11 cellular contexts compared by ENCODE assay signal in the genomic region with DNA sequence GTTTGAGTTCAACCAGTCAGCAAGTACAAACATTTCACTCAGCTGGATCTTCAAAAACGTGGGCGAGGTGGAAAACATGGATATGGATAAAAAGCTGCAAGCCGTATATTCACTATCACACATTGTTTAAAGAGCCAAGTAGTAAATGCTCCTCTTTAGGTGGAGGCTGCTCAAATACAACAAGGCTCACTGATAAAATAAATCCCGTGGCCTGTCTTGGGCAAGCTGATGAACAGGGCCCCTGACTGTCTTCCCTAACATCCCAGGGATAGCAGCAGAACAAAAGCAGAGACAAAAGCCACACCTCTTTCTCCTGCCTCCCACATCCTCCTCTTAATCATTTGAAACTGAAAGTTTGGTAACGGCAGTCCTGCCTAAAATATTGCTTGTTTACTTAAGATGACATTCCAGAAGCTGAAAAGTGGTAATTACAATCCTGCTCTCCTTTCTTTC.
A peak's percentile ranks its signal among the peaks of the same experiment; 100 is the strongest.
DNase-seq lines count a peak whose midpoint lies in the region; TF ChIP-seq lines count a peak whose summit lies in the region.
"Had no signal": no experiment of that assay in that cellular context is flagged by ENCODE, and none has a peak within 500 bp of the region (broad histone marks: within the 10 kb centered on the region; RNA-seq: fewer than 3 reads in every experiment).

No MANE protein-coding gene starts in this region.

- no peak for TF ChIP-seq EP300 in esophagus muscularis mucosa (IDR thresholded peaks at IDR 0.05)

- DNase-seq in AG04449 (ENCODE audit: low read depth, low spot score) (no peak), MM.1S (no peak), esophagus muscularis mucosa (ENCODE audit: extremely low spot score) (no peak), neural crest cell (ENCODE audit: low read depth, low spot score) (no peak), SHP77 treated with DMSO at 0.1 percent for 48 hours (lab: John Stamatoyannopoulos, UW) (no peak), DMS53 treated with DMSO at 0.1 percent for 48 hours (lab: John Stamatoyannopoulos, UW; ENCODE audit: unreplicated experiment) (no peak)
- DNase-seq in activated CD8-positive, alpha-beta memory T cell treated with anti-CD3 and anti-CD28 coated beads, Interleukin-2, amount 50 U/mL, for 48 hours: no peak
- DNase-seq in activated naive CD4-positive, alpha-beta T cell (lab: John Stamatoyannopoulos, UW): no peak
- DNase-seq: activated T-cell treated with anti-CD3 and anti-CD28 coated beads for 4 hours, Caco-2, Kasumi-1 had no signal

- WGBS in esophagus muscularis mucosa: 13% methylated on average over 5 of the region's 5 CpGs

- peak overlapping the region; percentile 34; the same call in 1 of the 2 replicates for H3K4me2 ChIP-seq in MM.1S (ENCODE audit: low read depth, low read length)

- TF ChIP-seq POLR2A in esophagus muscularis mucosa (IDR thresholded peaks at IDR 0.05; ENCODE audit: low read depth): no peak

- H3K27ac ChIP-seq in MM.1S (ENCODE audit: low read length) (no peak overlapping the region), esophagus muscularis mucosa (replicated peaks in 1 of 4) (peak overlapping the region; percentile 49 to 59 (median 53))

- no peak overlapping the region for H3K4me3 Mint-ChIP-seq in neural crest cell

- no peak overlapping the region for H3K9ac ChIP-seq in MM.1S (ENCODE audit: low read length)

- no peaks in the 10 kb centered on the region for H3K9me3 Mint-ChIP-seq in neural crest cell

- no peak for TF ChIP-seq CTCF in AG04449 (IDR thresholded peaks at IDR 0.05; ENCODE audit: insufficient read depth, low read length, missing control alignments)
- TF ChIP-seq CTCF in MM.1S (IDR thresholded peaks at IDR 0.05; ENCODE audit: low read length): no peak
- TF ChIP-seq CTCF in esophagus muscularis mucosa (IDR thresholded peaks at IDR 0.05): no peak
- no peak for TF ChIP-seq CTCF in neural crest cell (conservative IDR thresholded peaks at IDR 0.05)

- no peaks in the 10 kb centered on the region for H3K36me3 Mint-ChIP-seq in neural crest cell (ENCODE audit: low read depth)

- H3K9me2 ChIP-seq in MM.1S (replicated peaks; ENCODE audit: insufficient read depth, low read length): no peaks in the 10 kb centered on the region

- H4K20me1 ChIP-seq in MM.1S (ENCODE audit: insufficient read depth, low read length): no peaks in the 10 kb centered on the region

- H3F3A ChIP-seq in MM.1S (ENCODE audit: insufficient read depth, low read length): no peaks in the 10 kb centered on the region

- H3K9me3 ChIP-seq in MM.1S (replicated peaks; ENCODE audit: insufficient read depth, low read length) (no peaks in the 10 kb centered on the region), esophagus muscularis mucosa (no peaks in the 10 kb centered on the region)
- H3K9me3 ChIP-seq: Caco-2 had no signal

- H3K27me3 Mint-ChIP-seq in neural crest cell (ENCODE audit: low read depth): no peaks in the 10 kb centered on the region

- peak overlapping the region; percentile 85 for H3K27ac Mint-ChIP-seq in neural crest cell (ENCODE audit: unreplicated experiment)

- H3K4me1 ChIP-seq in MM.1S (ENCODE audit: low read length) (no peaks in the 10 kb centered on the region), esophagus muscularis mucosa (peaks cover 15 to 24% (median 20%) of the 10 kb centered on the region in 4 donors)
- H3K4me1 ChIP-seq: Caco-2 had no signal

- no peaks in the 10 kb centered on the region for H3K36me3 ChIP-seq in MM.1S (replicated peaks; ENCODE audit: insufficient read depth, low read length)
- no peaks in the 10 kb centered on the region for H3K36me3 ChIP-seq in esophagus muscularis mucosa

- H3K4me1 Mint-ChIP-seq in neural crest cell: peaks cover 20% of the 10 kb centered on the region

- peak overlapping the region; percentile 19 for H3K4me3 ChIP-seq in AG04449 (ENCODE audit: low read depth, low read length)
- H3K4me3 ChIP-seq in MM.1S (ENCODE audit: low read length): no peak overlapping the region
- H3K4me3 ChIP-seq in esophagus muscularis mucosa: peak overlapping the region; percentile 16 to 37 (median 18)

- POLR2A ChIA-PET in AG04449 (lab: Yijun Ruan, JAX): no interaction called here

- H3K79me2 ChIP-seq in MM.1S (ENCODE audit: low read length): no peaks in the 10 kb centered on the region

- H3K27me3 ChIP-seq in MM.1S (replicated peaks; ENCODE audit: insufficient read depth, low read length) (no peaks in the 10 kb centered on the region), esophagus muscularis mucosa (no peaks in the 10 kb centered on the region)

- CTCF ChIA-PET in AG04449 (lab: Yijun Ruan, JAX): no interaction called here

- H2AFZ ChIP-seq in MM.1S (ENCODE audit: low read length): no peak overlapping the region

- intact Hi-C loops in esophagus muscularis mucosa (cut with DNase I): no loop called here
